Comparison of ENCODE assay signal across 8 cellular contexts in genomic region chr1:26692793-26693490, GRCh38. TPM values are rescaled to one million over a fixed set of nuclear protein-coding genes. Genes with fewer than 3 reads are reported as not detected.
DNase-seq lines count a peak whose midpoint lies in the region; ATAC-seq and TF ChIP-seq lines count a peak whose summit lies in the region.

No MANE protein-coding gene starts in this region.

- H3K4me1 ChIP-seq in transverse colon: peaks cover 13 to 40% (median 31%) of the 10 kb centered on the region in 4 donors

- peak overlapping the region; percentile 36 to 64 (median 46) for H3K4me3 ChIP-seq in transverse colon

- no peaks in the 10 kb centered on the region for H3K36me3 ChIP-seq in transverse colon

- H3K27me3 Mint-ChIP-seq in T-helper 1 cell treated with Interleukin-12 subunit alpha and Interleukin-12 subunit beta and Interleukin-4 antibody, amounts not matched to agents 30 μg/mL and 1 μg/mL, for 36 hours (ENCODE audit: low read depth): no peaks in the 10 kb centered on the region

- peak; percentile 11 for TF ChIP-seq POLR2A in transverse colon (IDR thresholded peaks at IDR 0.05)

- no peaks in the 10 kb centered on the region for H3K27me3 ChIP-seq in transverse colon

- peak; percentile 56 to 72 for ATAC-seq in left cardiac atrium

- peak overlapping the region; percentile 98 for H3K27ac Mint-ChIP-seq in T-helper 1 cell treated with Interleukin-12 subunit alpha and Interleukin-12 subunit beta and Interleukin-4 antibody, amounts not matched to agents 30 μg/mL and 1 μg/mL, for 36 hours

- no peak for TF ChIP-seq EP300 in transverse colon (IDR thresholded peaks at IDR 0.05; ENCODE audit: low read depth)

- intact Hi-C loops in left cardiac atrium (cut with DNase I): loop anchor here in 1 of 2 donors (2.0 kb wide), 1 partner anchor 96 kb away; no protein-coding TSS in a partner anchor
- intact Hi-C loops in transverse colon (cut with DNase I; ENCODE audit: low total_unique reads): loop anchor here (5.0 kb wide), 1 partner anchor 94 kb away; the partner anchor contains the start of gene PIGV

- peak overlapping the region; percentile 89 for H3K4me3 Mint-ChIP-seq in T-helper 1 cell treated with Interleukin-12 subunit alpha and Interleukin-12 subunit beta and Interleukin-4 antibody, amounts not matched to agents 30 μg/mL and 1 μg/mL, for 36 hours

- no peaks in the 10 kb centered on the region for H3K9me3 ChIP-seq in transverse colon

- in situ Hi-C loops in transverse colon (cut with MboI; ENCODE audit: low pct_ligation_motif_present in 1 of 4, low pct_unique_long_range_greater_than_20kb in 1 of 4, low sequenced_read_pairs in 3 of 4): loop anchor here (10.0 to 25.0 kb wide), 2 partner anchors 92 to 94 kb away; partner anchors contain the start of gene PIGV (in 4 of the 4)

- DNase-seq in DMS153 (lab: John Stamatoyannopoulos, UW) (peak; percentile 99), HCEC 1CT (peak; percentile 99), NCI-H146 treated with DMSO at 0.1 percent for 48 hours (lab: John Stamatoyannopoulos, UW; ENCODE audit: unreplicated experiment) (peak; percentile 87), amniotic stem cell (lab: John Stamatoyannopoulos, UW) (peak; percentile 96), left cardiac atrium (peak; percentile 92), pons (ENCODE audit: low spot score) (peak; percentile 96), transverse colon (peak; percentile 97)

- peaks cover 28% of the 10 kb centered on the region for H3K4me1 Mint-ChIP-seq in T-helper 1 cell treated with Interleukin-12 subunit alpha and Interleukin-12 subunit beta and Interleukin-4 antibody, amounts not matched to agents 30 μg/mL and 1 μg/mL, for 36 hours (ENCODE audit: low read depth)

- 1% methylated on average over 34 of the region's 34 CpGs; no CpG with 5 or more reads in 1 of the 2 donors for WGBS in transverse colon (ENCODE audit: low coverage in 1 of 2), 2 donors

- no peaks in the 10 kb centered on the region for H3K9me3 Mint-ChIP-seq in T-helper 1 cell treated with Interleukin-12 subunit alpha and Interleukin-12 subunit beta and Interleukin-4 antibody, amounts not matched to agents 30 μg/mL and 1 μg/mL, for 36 hours

- TF ChIP-seq CTCF in transverse colon (IDR thresholded peaks at IDR 0.05): no peak

- peak overlapping the region; percentile 98 to 100 (median 100) for H3K27ac ChIP-seq in transverse colon

- no peaks in the 10 kb centered on the region for H3K36me3 Mint-ChIP-seq in T-helper 1 cell treated with Interleukin-12 subunit alpha and Interleukin-12 subunit beta and Interleukin-4 antibody, amounts not matched to agents 30 μg/mL and 1 μg/mL, for 36 hours (ENCODE audit: low read depth)

RNA-seq across cellular contexts. Expression of gene ARID1A, which starts 2.9 kb away (rescaled TPM):
- 10 to 100 TPM; 34.5 to 38.5 TPM for total RNA-seq in left cardiac atrium
- 10 to 100 TPM; 43.4 to 72.0 (median 53.1) TPM for total RNA-seq in transverse colon

Comparison
In these comparisons a context has a peak if more than half of its experiments do, and no peak if none do; other contexts are left out.
1. Peak in every context shown above with its lines: DNase-seq, ATAC-seq, H3K4me3 ChIP-seq and H3K27ac ChIP-seq.